20 cellular contexts compared by ENCODE assay signal in genomic region chr6:169071394-169071793, GRCh38.
A peak's percentile ranks its signal among the peaks of the same experiment; 100 is the strongest.
DNase-seq lines count a peak whose midpoint lies in the region; ATAC-seq and TF ChIP-seq lines count a peak whose summit lies in the region.
"Had no signal": no experiment of that assay in that cellular context is flagged by ENCODE, and none has a peak within 500 bp of the region (broad histone marks: within the 10 kb centered on the region; RNA-seq: fewer than 3 reads in every experiment).

No MANE protein-coding gene starts in this region.

- H3K36me3 ChIP-seq in GM23248 (ENCODE audit: low read depth) (no peaks in the 10 kb centered on the region), ascending aorta (no peaks in the 10 kb centered on the region), liver (ENCODE audit: control insufficient read depth in 4 of 4, insufficient read depth in 3 of 4, low read depth in 1 of 4, low read length in 3 of 4) (no peaks in the 10 kb centered on the region), stomach (no peaks in the 10 kb centered on the region)
- H3K36me3 ChIP-seq: spleen had no signal

- H3K27me3 ChIP-seq in GM23248 (replicated peaks; ENCODE audit: insufficient read depth): no peaks in the 10 kb centered on the region
- no peaks in the 10 kb centered on the region for H3K27me3 ChIP-seq in ascending aorta
- H3K27me3 ChIP-seq in liver (ENCODE audit: control insufficient read depth in 4 of 4, insufficient read depth in 4 of 4, low read length in 3 of 4): peaks cover 0 to 3% (median 0%) of the 10 kb centered on the region in 4 donors
- no peaks in the 10 kb centered on the region for H3K27me3 ChIP-seq in stomach

- H3K9ac ChIP-seq in GM23248 (peak overlapping the region; percentile 64), liver (ENCODE audit: low read depth in 1 of 2, low read length in 2 of 2) (no peak overlapping the region)
- H3K9ac ChIP-seq: KMS-11 had no signal

- WGBS in GM23248 (ENCODE audit: low coverage in 1 of 2, low lambda C conversion rate in 2 of 2, missing lambda C conversion rate in 2 of 2), 2 experiments: 71 to 78% methylated on average over 7 of the region's 7 CpGs
- WGBS in liver: 70% methylated on average over 7 of the region's 7 CpGs
- 68 to 86% (median 82%) methylated on average over 7 of the region's 7 CpGs for WGBS in stomach, 5 donors

- H3K9me3 ChIP-seq in GM23248 (ENCODE audit: low read depth) (no peaks in the 10 kb centered on the region), ascending aorta (no peaks in the 10 kb centered on the region), liver (ENCODE audit: control insufficient read depth in 4 of 4, low read length in 3 of 4) (no peaks in the 10 kb centered on the region), stomach (no peaks in the 10 kb centered on the region)

- H2AFZ ChIP-seq in GM23248: no peak overlapping the region

- no peak for TF ChIP-seq POLR2A in stomach (IDR thresholded peaks at IDR 0.05)

- no peaks in the 10 kb centered on the region for H3K79me2 ChIP-seq in GM23248 (ENCODE audit: insufficient read depth)

- H3K27ac ChIP-seq in GM23248 (peak overlapping the region; percentile 86), ascending aorta (peak overlapping the region; percentile 71 to 72), liver (ENCODE audit: low read depth in 1 of 2, low read length in 2 of 2) (peak overlapping the region; percentile 13 to 54), stomach (peak overlapping the region in 4 of 5 donors; percentile 25 to 67 (median 52))
- H3K27ac ChIP-seq: HL-60, KMS-11, spleen had no signal

- intact Hi-C loops in ascending aorta (cut with DNase I): loop anchor here (2.0 to 5.0 kb wide), 2 partner anchors 91 to 141 kb away; no protein-coding TSS in a partner anchor
- intact Hi-C loops in stomach (cut with DNase I; ENCODE audit: low total_unique reads): no loop called here

- ATAC-seq in GM21515 (IDR thresholded peaks at IDR 0.05; ENCODE audit: unreplicated experiment) (no peak), GM18909 (IDR thresholded peaks at IDR 0.05; ENCODE audit: poor library complexity, unreplicated experiment) (no peak)
- ATAC-seq: activated CD8-positive, alpha-beta T cell treated with anti-CD3 and anti-CD28 coated beads for 36 hours; naive thymus-derived CD4-positive, alpha-beta T cell had no signal

- H3K4me1 ChIP-seq in GM23248 (ENCODE audit: insufficient read depth): peaks cover 60% of the 10 kb centered on the region
- peaks cover 0 to 42% of the 10 kb centered on the region in 2 donors for H3K4me1 ChIP-seq in ascending aorta
- H3K4me1 ChIP-seq in liver (ENCODE audit: control insufficient read depth in 4 of 4, insufficient read depth in 4 of 4, low read length in 3 of 4): no peaks in the 10 kb centered on the region
- H3K4me1 ChIP-seq in stomach: peaks cover 0 to 11% (median 3%) of the 10 kb centered on the region in 4 donors
- H3K4me1 ChIP-seq: spleen had no signal

- H3K4me3 ChIP-seq in GM23248 (peak overlapping the region; percentile 41; the same call in 1 of the 2 replicates), ascending aorta (no peak overlapping the region), liver (ENCODE audit: low read depth in 1 of 3, low read length in 3 of 3) (no peak overlapping the region), stomach (no peak overlapping the region)
- H3K4me3 ChIP-seq: spleen had no signal

- H4K20me1 ChIP-seq in GM23248 (ENCODE audit: insufficient read depth): no peaks in the 10 kb centered on the region

- no peak for TF ChIP-seq EP300 in stomach (IDR thresholded peaks at IDR 0.05)

- DNase-seq in GM23248: no peak
- no peak for DNase-seq in ascending aorta (ENCODE audit: low spot score in 2 of 2)
- no peak for DNase-seq in stomach
- DNase-seq in activated CD4-positive, alpha-beta T cell treated with anti-CD3 and anti-CD28 coated beads, Interleukin-2, amount 50 U/mL, for 4 hours: no peak
- DNase-seq in stimulated activated CD4-positive, alpha-beta T cell treated with anti-CD3 and anti-CD28 coated beads, Interleukin-4, amount 100 ng/mL, for 24 hours: no peak
- DNase-seq: activated CD8-positive, alpha-beta T cell treated with anti-CD3 and anti-CD28 coated beads for 36 hours; CD8-positive, alpha-beta memory T cell; DMS79 treated with DMSO at 0.1 percent for 48 hours; erythroblast; left ventricle myocardium superior; naive thymus-derived CD4-positive, alpha-beta T cell; NCI-H2029; NCI-H446 treated with DMSO at 0.1 percent for 48 hours; spleen; T-helper 1 cell had no signal

- TF ChIP-seq CTCF in ascending aorta (IDR thresholded peaks at IDR 0.05) (no peak), liver (IDR thresholded peaks at IDR 0.05; ENCODE audit: low read depth, low read length, missing input control) (no peak), stomach (IDR thresholded peaks at IDR 0.05) (no peak)

- no peak for TF ChIP-seq RAD21 in liver (IDR thresholded peaks at IDR 0.05)

- in situ Hi-C loops in GM23248 (cut with MboI): no loop called here

- peak overlapping the region; percentile 52 for H3K4me2 ChIP-seq in GM23248 (ENCODE audit: unreplicated experiment)
- H3K4me2 ChIP-seq: KMS-11 had no signal

- no peaks in the 10 kb centered on the region for H3K9me2 ChIP-seq in GM23248 (ENCODE audit: insufficient read depth)

- peaks cover 57% of the 10 kb centered on the region for H3F3A ChIP-seq in GM23248 (ENCODE audit: insufficient read depth)

TF ChIP-seq in liver, 16 proteins besides CTCF, POLR2A, EP300 and RAD21:
- TF ChIP-seq ZBTB33 (IDR thresholded peaks at IDR 0.05) (no peak), EGR1 (IDR thresholded peaks at IDR 0.05; ENCODE audit: low read depth in 2 of 2) (no peak), JUND (IDR thresholded peaks at IDR 0.05) (no peak), HNF4A (conservative IDR thresholded peaks at IDR 0.05) (no peak), ATF3 (IDR thresholded peaks at IDR 0.05) (no peak), RXRA (IDR thresholded peaks at IDR 0.05) (no peak), FOXA1 (IDR thresholded peaks at IDR 0.05) (no peak), TAF1 (conservative IDR thresholded peaks at IDR 0.05) (no peak)

Comparison
In these comparisons a context has a peak if more than half of its experiments do, and no peak if none do; other contexts are left out.
1. H3K27ac ChIP-seq: peak in every context shown above with its lines; median percentile 86 in GM23248; 72 in ascending aorta; 52 in stomach; 34 in liver.